8 cellular contexts compared by ENCODE assay signal in genomic region chr22:50327711-50328019, GRCh38. TPM values are rescaled to one million over a fixed set of nuclear protein-coding genes. Genes with fewer than 3 reads are reported as not detected.
DNase-seq lines count a peak whose midpoint lies in the region; ATAC-seq and TF ChIP-seq lines count a peak whose summit lies in the region.

No MANE protein-coding gene starts in this region.

- intact Hi-C loops in psoas muscle (cut with DNase I), result loop anchor here (2.0 to 5.0 kb wide), 2 partner anchors 51 to 75 kb away; partner anchors contain the start of gene HDAC10 (in 1 of the 2)
- intact Hi-C loops in aorta (cut with DNase I), result loop anchor here (1.0 to 5.0 kb wide), 3 partner anchors 50 to 75 kb away; partner anchors contain the start of gene HDAC10 (in 1 of the 2)

- peak overlapping the region; percentile 89; the same call in 1 of the 2 replicates for H3K9ac ChIP-seq in ES-I3 (ENCODE audit: low read depth, low read length)
- H3K9ac ChIP-seq in SK-N-MC (ENCODE audit: insufficient read length), result peak overlapping the region; percentile 92

- no peak for TF ChIP-seq POLR2A in GM18505 (IDR thresholded peaks at IDR 0.05; ENCODE audit: borderline replicate concordance, extremely low read depth, insufficient read depth, insufficient read length)

- no peaks in the 10 kb centered on the region for H3K9me3 ChIP-seq in ES-I3 (ENCODE audit: control insufficient read depth, insufficient read depth, low read length)
- no peaks in the 10 kb centered on the region for H3K9me3 ChIP-seq in SK-N-MC (ENCODE audit: low read depth, low read length)
- H3K9me3 ChIP-seq in psoas muscle, result no peaks in the 10 kb centered on the region
- H3K9me3 ChIP-seq in aorta (ENCODE audit: control insufficient read depth, low read length), result no peaks in the 10 kb centered on the region

- H3K36me3 ChIP-seq in ES-I3 (ENCODE audit: insufficient read depth, low read length), result no peaks in the 10 kb centered on the region
- H3K36me3 ChIP-seq in SK-N-MC (ENCODE audit: insufficient read depth, low read length), result no peaks in the 10 kb centered on the region
- no peaks in the 10 kb centered on the region for H3K36me3 ChIP-seq in psoas muscle (ENCODE audit: insufficient read depth in 1 of 2, low read depth in 1 of 2)
- no peaks in the 10 kb centered on the region for H3K36me3 ChIP-seq in aorta (ENCODE audit: control insufficient read depth in 1 of 2, insufficient read depth in 2 of 2, low read length in 1 of 2)

- H3K27me3 ChIP-seq in psoas muscle (ENCODE audit: insufficient read depth in 3 of 3, low read length in 2 of 3) (no peaks in the 10 kb centered on the region), aorta (ENCODE audit: control insufficient read depth in 1 of 2, insufficient read depth in 2 of 2, low read length in 1 of 2) (no peaks in the 10 kb centered on the region)

- peak in 1 of 4 donors; percentile 7 for ATAC-seq in psoas muscle
- ATAC-seq in GM18505 (IDR thresholded peaks at IDR 0.05; ENCODE audit: unreplicated experiment), result no peak
- ATAC-seq in aorta (ENCODE audit: low FRiP score), result no peak
- no peak for ATAC-seq in HG03280 (IDR thresholded peaks at IDR 0.05; ENCODE audit: unreplicated experiment)

- WGBS in psoas muscle, 3 donors, result 61 to 70% (median 67%) methylated on average over 22 of the region's 22 CpGs
- WGBS in aorta, 2 donors, result 82% methylated on average over 22 of the region's 22 CpGs

- DNase-seq in SK-N-MC (ENCODE audit: low read depth, low spot score) (no peak), fibroblast of mammary gland (ENCODE audit: low read depth) (no peak), psoas muscle (no peak), aorta (no peak), nucleus accumbens (lab: John Stamatoyannopoulos, UW) (no peak)

- peak overlapping the region; percentile 84 for H3K4me3 ChIP-seq in SK-N-MC
- peak overlapping the region; percentile 53 for H3K4me3 ChIP-seq in fibroblast of mammary gland (ENCODE audit: control insufficient read depth, low read depth, low read length)
- H3K4me3 ChIP-seq in psoas muscle, result peak overlapping the region; percentile 88
- H3K4me3 ChIP-seq in aorta (ENCODE audit: low read length in 2 of 2), result peak overlapping the region in 1 of 2 donors; percentile 40

- H3K27ac ChIP-seq in SK-N-MC, result no peak overlapping the region
- peak overlapping the region; percentile 95 for H3K27ac ChIP-seq in psoas muscle
- H3K27ac ChIP-seq in aorta (ENCODE audit: low read depth in 1 of 2, low read length in 2 of 2), result peak overlapping the region in 1 of 2 donors; percentile 39

- no peaks in the 10 kb centered on the region; the same call in 1 of the 2 replicates for H3K4me1 ChIP-seq in ES-I3 (ENCODE audit: insufficient read depth, low read length)
- H3K4me1 ChIP-seq in psoas muscle, result peaks cover 11% of the 10 kb centered on the region
- H3K4me1 ChIP-seq in aorta (ENCODE audit: control insufficient read depth in 1 of 2, insufficient read depth in 2 of 2, low read length in 2 of 2), result no peaks in the 10 kb centered on the region

- TF ChIP-seq CTCF in fibroblast of mammary gland (conservative IDR thresholded peaks at IDR 0.05; ENCODE audit: control insufficient read depth, insufficient read depth, low read depth, low read length) (no peak), psoas muscle (IDR thresholded peaks at IDR 0.05) (no peak)

RNA-seq across cellular contexts. Expression of gene DENND6B, which starts 0.9 kb away (rescaled TPM):
- total RNA-seq in psoas muscle, result 1 to 10 TPM in 2 of 4 donors, under 1 TPM in 2; 0.57 to 1.6 (median 0.94) TPM
- under 1 TPM; 0.46 to 0.93 (median 0.81) TPM for polyA plus RNA-seq in psoas muscle
- 1 to 10 TPM; 2.3 to 7.0 TPM for total RNA-seq in aorta
- 1 to 10 TPM in 1 of 2 donors, under 1 TPM in 1; 0.25 to 7.5 TPM for polyA plus RNA-seq in aorta

RNA-seq across cellular contexts. Expression of gene PPP6R2, which starts 15.5 kb away (rescaled TPM):
- total RNA-seq in psoas muscle, result 10 to 100 TPM; 36.6 to 48.2 (median 42.5) TPM
- 10 to 100 TPM; 31.6 to 43.7 (median 32.1) TPM for polyA plus RNA-seq in psoas muscle
- total RNA-seq in aorta, result 10 to 100 TPM; 45.2 to 46.7 TPM
- 10 to 100 TPM; 14.1 to 62.5 TPM for polyA plus RNA-seq in aorta

RNA-seq across cellular contexts. Expression of gene PLXNB2, which starts 20.2 kb away (rescaled TPM):
- total RNA-seq in psoas muscle (10 to 100 TPM; 13.6 to 43.7 (median 15.0) TPM), aorta (100 to 1,000 TPM; 139 to 210 TPM)
- polyA plus RNA-seq in psoas muscle (10 to 100 TPM in 1 of 3 donors, 1 to 10 TPM in 2; 3.9 to 11.6 (median 5.8) TPM), aorta (100 to 1,000 TPM in 1 of 2 donors, 10 to 100 TPM in 1; 46.0 to 214 TPM)

RNA-seq across cellular contexts. Expression of gene MAPK11, which starts 57.5 kb away (rescaled TPM):
- total RNA-seq in psoas muscle, result 1 to 10 TPM; 4.4 to 6.3 (median 5.4) TPM
- 1 to 10 TPM; 1.7 to 5.3 (median 4.0) TPM for polyA plus RNA-seq in psoas muscle
- total RNA-seq in aorta, result 10 to 100 TPM; 10.7 to 23.2 TPM
- 10 to 100 TPM in 1 of 2 donors, under 1 TPM in 1; 0.13 to 14.9 TPM for polyA plus RNA-seq in aorta
